Comparison of ENCODE assay signal across 10 cellular contexts in genomic region chr20:44204156-44204831, GRCh38. TPM values are rescaled to one million over a fixed set of nuclear protein-coding genes. Genes with fewer than 3 reads are reported as not detected.
DNase-seq lines count a peak whose midpoint lies in the region; ATAC-seq lines count a peak whose summit lies in the region.
"Had no signal": no experiment of that assay in that cellular context is flagged by ENCODE, and none has a peak within 500 bp of the region (broad histone marks: within the 10 kb centered on the region; RNA-seq: fewer than 3 reads in every experiment).

No MANE protein-coding gene starts in this region.

- ATAC-seq in HG02610 (IDR thresholded peaks at IDR 0.05; ENCODE audit: unreplicated experiment) (no peak), GM18520 (IDR thresholded peaks at IDR 0.05; ENCODE audit: unreplicated experiment) (no peak), HG03196 (IDR thresholded peaks at IDR 0.05; ENCODE audit: unreplicated experiment) (no peak)

- peak; percentile 74 for DNase-seq in Daoy (ENCODE audit: low read depth)
- DNase-seq in RPMI7951 (ENCODE audit: low read depth) = peak; percentile 96
- DNase-seq in fibroblast of peridontal ligament (ENCODE audit: extremely low read depth) = peak; percentile 95
- peak; percentile 99 for DNase-seq in renal cortical epithelial cell (ENCODE audit: low read depth)
- DNase-seq in activated naive CD4-positive, alpha-beta T cell treated with anti-CD3 and anti-CD28 coated beads, Interleukin-2, amount 50 U/mL, for 16 hours = no peak
- DNase-seq: NCI-H1694 treated with DMSO at 0.1 percent for 48 hours had no signal

RNA-seq across cellular contexts. Expression of gene OSER1, which starts 6.3 kb away (rescaled TPM):
- total RNA-seq in Daoy (2014; rRNA removed; shearing (Covaris generic)) = 47.1 and 49.1 TPM in 2 replicates
- total RNA-seq in RPMI7951 (2014; rRNA removed; shearing (Covaris generic)) = 81.6 and 89.0 TPM in 2 replicates
- 36.5 and 39.8 TPM in 2 replicates for total RNA-seq in renal cortical epithelial cell

RNA-seq across cellular contexts. Expression of gene JPH2, which starts 17.3 kb away (rescaled TPM):
- 1.5 and 2.1 TPM in 2 replicates for total RNA-seq in Daoy (2014; rRNA removed; shearing (Covaris generic))
- 16.0 and 24.2 TPM in 2 replicates for total RNA-seq in RPMI7951 (2014; rRNA removed; shearing (Covaris generic))
- total RNA-seq in renal cortical epithelial cell = 8.5 and 11.6 TPM in 2 replicates

RNA-seq across cellular contexts. Expression of gene GDAP1L1, which starts 42.8 kb away (rescaled TPM):
- 0.29 TPM in 1 of 2 replicates, not detected in the other for total RNA-seq in Daoy (2014; rRNA removed; shearing (Covaris generic))
- not detected in 2 replicates for total RNA-seq in RPMI7951 (2014; rRNA removed; shearing (Covaris generic))
- total RNA-seq in renal cortical epithelial cell = not detected in 2 replicates
- total RNA-seq: dermis microvascular lymphatic vessel endothelial cell had no signal
